Comparison of ENCODE assay signal across 16 cellular contexts in the genomic region with DNA sequence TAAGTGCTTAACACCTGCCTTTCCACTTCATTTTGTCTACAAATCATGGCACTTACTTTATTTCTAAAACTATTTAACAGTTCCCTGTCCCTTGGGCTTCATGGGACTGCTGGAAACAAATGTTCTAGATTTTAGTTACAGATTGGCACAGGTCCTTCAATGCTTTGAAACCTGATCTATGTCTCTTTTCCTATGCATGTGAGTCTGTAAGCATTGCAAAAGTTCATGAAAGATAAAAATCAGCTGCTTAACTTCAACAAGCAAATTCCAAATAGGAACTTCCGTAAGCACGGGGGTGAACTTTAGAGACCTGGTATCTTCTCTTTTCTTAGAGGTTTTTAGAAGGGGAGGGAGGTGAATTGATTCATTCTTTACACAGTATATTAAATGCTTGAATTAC. TPM values are rescaled to one million over a fixed set of nuclear protein-coding genes. Genes with fewer than 3 reads are reported as not detected.
"Had no signal": no experiment of that assay in that cellular context is flagged by ENCODE, and none has a peak within 500 bp of the region (broad histone marks: within the 10 kb centered on the region; RNA-seq: fewer than 3 reads in every experiment).

No MANE protein-coding gene starts in this region.

- H3K9me3 ChIP-seq: ascending aorta, lower lobe of right lung, spleen, tibial artery had no signal

- H3K27me3 ChIP-seq: ascending aorta, cardiac muscle cell, tibial artery had no signal

- H3K4me3 ChIP-seq: ascending aorta, cardiac muscle cell, lower lobe of right lung, spleen, tibial artery had no signal

- H3K4me1 ChIP-seq: ascending aorta, lower lobe of right lung, spleen, tibial artery had no signal

- H3K36me3 ChIP-seq: ascending aorta, cardiac muscle cell, lower lobe of right lung, spleen, tibial artery had no signal

- ATAC-seq: activated CD8-positive, alpha-beta T cell treated with anti-CD3 and anti-CD28 coated beads for 36 hours; activated T-cell treated with anti-CD3 and anti-CD28 coated beads, Interleukin-2, amount 50 U/mL, for 72 hours; lower lobe of right lung; naive thymus-derived CD4-positive, alpha-beta T cell; right cardiac atrium; stimulated activated memory B cell treated with anti-CD40 and anti-IgM and Interleukin-4, amounts not matched to agents 10 μg/mL and 1 μg/mL and 100 μg/mL, for 72 hours had no signal

- H3K27ac ChIP-seq: ascending aorta, cardiac muscle cell, lower lobe of right lung, spleen, tibial artery had no signal

- DNase-seq: activated CD4-positive, alpha-beta T cell treated with anti-CD3 and anti-CD28 coated beads for 4 hours; activated CD8-positive, alpha-beta memory T cell treated with anti-CD3 and anti-CD28 coated beads, Interleukin-2, amount 50 U/mL, for 4 hours; activated CD8-positive, alpha-beta T cell treated with anti-CD3 and anti-CD28 coated beads for 36 hours; activated naive CD8-positive, alpha-beta T cell treated with anti-CD3 and anti-CD28 coated beads, Interleukin-2, amount 10 ng/mL, durations not matched to agents 7 days and 5 days; activated T-cell treated with anti-CD3 and anti-CD28 coated beads, Interleukin-2, amount 50 U/mL, for 72 hours; hypothalamus; lower lobe of right lung; naive thymus-derived CD4-positive, alpha-beta T cell; right cardiac atrium; spleen; stimulated activated CD4-positive, alpha-beta T cell treated with anti-CD3 and anti-CD28 coated beads, Interleukin-1b, Interleukin-23, amount 100 ng/mL, for 48 hours; T-helper 9 cell; tibial artery had no signal

RNA-seq across cellular contexts. Expression of gene LGI2, which starts 9.5 kb away (rescaled TPM):
- total RNA-seq: activated CD8-positive, alpha-beta T cell treated with anti-CD3 and anti-CD28 coated beads for 36 hours; activated naive CD8-positive, alpha-beta T cell treated with anti-CD3 and anti-CD28 coated beads, Interleukin-2, amount 10 ng/mL, durations not matched to agents 7 days and 5 days; activated T-cell treated with anti-CD3 and anti-CD28 coated beads, Interleukin-2, amount 50 U/mL, for 72 hours; naive thymus-derived CD4-positive, alpha-beta T cell had no signal
- polyA plus RNA-seq: naive thymus-derived CD4-positive, alpha-beta T cell had no signal
